23 cellular contexts compared by ENCODE assay signal in genomic region chr5:305459-305858, GRCh38.
"Had no signal": no experiment of that assay in that cellular context is flagged by ENCODE, and none has a peak within 500 bp of the region (broad histone marks: within the 10 kb centered on the region; RNA-seq: fewer than 3 reads in every experiment).

No MANE protein-coding gene starts in this region.

- ATAC-seq: activated CD4-positive, CD25-positive, alpha-beta regulatory T cell treated with anti-CD3 and anti-CD28 coated beads, Interleukin-2, amount 50 U/mL, for 24 hours; activated naive CD8-positive, alpha-beta T cell treated with anti-CD3 and anti-CD28 coated beads, Interleukin-2, amount 50 U/mL, for 24 hours; activated T-cell treated with anti-CD3 and anti-CD28 coated beads, Interleukin-2, amount 50 U/mL, for 72 hours; effector memory CD8-positive, alpha-beta T cell; gastrocnemius medialis; naive thymus-derived CD4-positive, alpha-beta T cell; pancreas; psoas muscle had no signal

- H3K27me3 ChIP-seq: esophagus squamous epithelium, gastrocnemius medialis, left lung, neutrophil, pancreas, right atrium auricular region, transverse colon, vagina had no signal

- H3K4me3 Mint-ChIP-seq: activated naive CD8-positive, alpha-beta T cell treated with anti-CD3 and anti-CD28 coated beads, Interleukin-2, amount 50 U/mL, for 24 hours; activated T-cell treated with anti-CD3 and anti-CD28 coated beads, Interleukin-2, amount 50 U/mL, for 72 hours; effector memory CD8-positive, alpha-beta T cell; naive thymus-derived CD4-positive, alpha-beta T cell; stimulated activated naive CD8-positive, alpha-beta T cell treated with anti-CD3 and anti-CD28 coated beads, Interleukin-15, Interleukin-2, amounts not matched to agents 100 ng/mL and 50 ng/mL, for 24 hours had no signal

- H3K27ac Mint-ChIP-seq: activated naive CD8-positive, alpha-beta T cell treated with anti-CD3 and anti-CD28 coated beads, Interleukin-2, amount 50 U/mL, for 24 hours; activated T-cell treated with anti-CD3 and anti-CD28 coated beads, Interleukin-2, amount 50 U/mL, for 72 hours; effector memory CD8-positive, alpha-beta T cell; naive thymus-derived CD4-positive, alpha-beta T cell; stimulated activated naive CD8-positive, alpha-beta T cell treated with anti-CD3 and anti-CD28 coated beads, Interleukin-15, Interleukin-2, amounts not matched to agents 100 ng/mL and 50 ng/mL, for 24 hours had no signal

- H3K4me1 ChIP-seq: gastrocnemius medialis, left lung, pancreas, psoas muscle, right atrium auricular region, vagina had no signal

- DNase-seq: activated CD4-positive, alpha-beta T cell treated with anti-CD3 and anti-CD28 coated beads, Interleukin-2, amount 50 U/mL, for 1 hour; activated gamma-delta T cell; activated naive CD4-positive, alpha-beta T cell treated with anti-CD3 and anti-CD28 coated beads, Interleukin-2, amount 50 U/mL, for 16 hours; activated naive CD8-positive, alpha-beta T cell treated with anti-CD3 and anti-CD28 coated beads, Interleukin-2, amount 50 U/mL, for 24 hours; activated T-cell treated with anti-CD3 and anti-CD28 coated beads, Interleukin-2, amount 50 U/mL, for 72 hours; caudate nucleus; effector memory CD8-positive, alpha-beta T cell; esophagus squamous epithelium; gastrocnemius medialis; hippocampal formation; kidney glomerular epithelial cell; naive thymus-derived CD4-positive, alpha-beta T cell; pancreas; stimulated activated CD4-positive, alpha-beta T cell treated with anti-CD3 and anti-CD28 coated beads, Interleukin-12 subunit alpha, Interleukin-12 subunit beta, amount 100 ng/mL, for 4 hours; transverse colon had no signal

- H3K27me3 Mint-ChIP-seq: activated naive CD8-positive, alpha-beta T cell treated with anti-CD3 and anti-CD28 coated beads, Interleukin-2, amount 50 U/mL, for 24 hours; effector memory CD8-positive, alpha-beta T cell; naive thymus-derived CD4-positive, alpha-beta T cell; stimulated activated naive CD8-positive, alpha-beta T cell treated with anti-CD3 and anti-CD28 coated beads, Interleukin-15, Interleukin-2, amounts not matched to agents 100 ng/mL and 50 ng/mL, for 24 hours had no signal

- H3K27ac ChIP-seq: esophagus squamous epithelium, gastrocnemius medialis, left lung, neutrophil, pancreas, psoas muscle, right atrium auricular region, transverse colon, vagina had no signal

- H3K9me3 Mint-ChIP-seq: activated naive CD8-positive, alpha-beta T cell treated with anti-CD3 and anti-CD28 coated beads, Interleukin-2, amount 50 U/mL, for 24 hours; activated T-cell treated with anti-CD3 and anti-CD28 coated beads, Interleukin-2, amount 50 U/mL, for 72 hours; effector memory CD8-positive, alpha-beta T cell; naive thymus-derived CD4-positive, alpha-beta T cell; stimulated activated naive CD8-positive, alpha-beta T cell treated with anti-CD3 and anti-CD28 coated beads, Interleukin-15, Interleukin-2, amounts not matched to agents 100 ng/mL and 50 ng/mL, for 24 hours had no signal

- H3K4me3 ChIP-seq: esophagus squamous epithelium, gastrocnemius medialis, left lung, lung, pancreas, psoas muscle, right atrium auricular region, transverse colon, vagina had no signal

- H3K9me3 ChIP-seq: esophagus squamous epithelium, gastrocnemius medialis, left lung, neutrophil, pancreas, psoas muscle, right atrium auricular region, transverse colon, vagina had no signal
